ENCODE assay signal across 3 cellular contexts in the genomic region with DNA sequence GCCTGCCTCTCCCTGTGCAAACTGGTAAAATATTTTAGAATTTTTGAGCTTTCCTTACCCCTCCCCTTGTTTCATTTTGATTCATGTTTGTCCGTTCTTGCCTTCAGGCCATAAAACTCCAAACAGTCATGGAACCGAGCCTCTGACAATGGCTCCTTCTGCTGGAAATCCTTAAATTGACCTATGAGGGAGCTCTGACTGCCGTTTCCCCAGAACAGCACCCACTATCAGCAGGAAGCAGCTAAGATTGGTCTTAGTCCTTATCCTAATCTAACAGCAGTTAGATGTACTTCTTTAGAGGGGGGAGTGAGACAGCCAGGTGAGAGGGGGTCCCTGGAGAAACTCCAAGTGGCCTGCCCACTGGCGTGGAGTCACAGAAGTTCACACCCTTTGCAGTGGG.
A peak's percentile ranks its signal among the peaks of the same experiment; 100 is the strongest.
TF ChIP-seq lines count a peak whose summit lies in the region.

No MANE protein-coding gene starts in this region.

TF ChIP-seq in GM23338, 12 proteins besides CTCF, POLR2A, EP300 and RAD21 (continued from another document):
- TF ChIP-seq JUNB (IDR thresholded peaks at IDR 0.05; ENCODE audit: unreplicated experiment) (no peak), POLR2AphosphoS5 (IDR thresholded peaks at IDR 0.05; ENCODE audit: low read depth) (no peak)
- TF ChIP-seq, protein P1, sequence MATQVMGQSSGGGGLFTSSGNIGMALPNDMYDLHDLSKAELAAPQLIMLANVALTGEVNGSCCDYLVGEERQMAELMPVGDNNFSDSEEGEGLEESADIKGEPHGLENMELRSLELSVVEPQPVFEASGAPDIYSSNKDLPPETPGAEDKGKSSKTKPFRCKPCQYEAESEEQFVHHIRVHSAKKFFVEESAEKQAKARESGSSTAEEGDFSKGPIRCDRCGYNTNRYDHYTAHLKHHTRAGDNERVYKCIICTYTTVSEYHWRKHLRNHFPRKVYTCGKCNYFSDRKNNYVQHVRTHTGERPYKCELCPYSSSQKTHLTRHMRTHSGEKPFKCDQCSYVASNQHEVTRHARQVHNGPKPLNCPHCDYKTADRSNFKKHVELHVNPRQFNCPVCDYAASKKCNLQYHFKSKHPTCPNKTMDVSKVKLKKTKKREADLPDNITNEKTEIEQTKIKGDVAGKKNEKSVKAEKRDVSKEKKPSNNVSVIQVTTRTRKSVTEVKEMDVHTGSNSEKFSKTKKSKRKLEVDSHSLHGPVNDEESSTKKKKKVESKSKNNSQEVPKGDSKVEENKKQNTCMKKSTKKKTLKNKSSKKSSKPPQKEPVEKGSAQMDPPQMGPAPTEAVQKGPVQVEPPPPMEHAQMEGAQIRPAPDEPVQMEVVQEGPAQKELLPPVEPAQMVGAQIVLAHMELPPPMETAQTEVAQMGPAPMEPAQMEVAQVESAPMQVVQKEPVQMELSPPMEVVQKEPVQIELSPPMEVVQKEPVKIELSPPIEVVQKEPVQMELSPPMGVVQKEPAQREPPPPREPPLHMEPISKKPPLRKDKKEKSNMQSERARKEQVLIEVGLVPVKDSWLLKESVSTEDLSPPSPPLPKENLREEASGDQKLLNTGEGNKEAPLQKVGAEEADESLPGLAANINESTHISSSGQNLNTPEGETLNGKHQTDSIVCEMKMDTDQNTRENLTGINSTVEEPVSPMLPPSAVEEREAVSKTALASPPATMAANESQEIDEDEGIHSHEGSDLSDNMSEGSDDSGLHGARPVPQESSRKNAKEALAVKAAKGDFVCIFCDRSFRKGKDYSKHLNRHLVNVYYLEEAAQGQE (IDR thresholded peaks at IDR 0.05; ENCODE audit: unreplicated experiment) = no peak
- TF ChIP-seq, protein P2, sequence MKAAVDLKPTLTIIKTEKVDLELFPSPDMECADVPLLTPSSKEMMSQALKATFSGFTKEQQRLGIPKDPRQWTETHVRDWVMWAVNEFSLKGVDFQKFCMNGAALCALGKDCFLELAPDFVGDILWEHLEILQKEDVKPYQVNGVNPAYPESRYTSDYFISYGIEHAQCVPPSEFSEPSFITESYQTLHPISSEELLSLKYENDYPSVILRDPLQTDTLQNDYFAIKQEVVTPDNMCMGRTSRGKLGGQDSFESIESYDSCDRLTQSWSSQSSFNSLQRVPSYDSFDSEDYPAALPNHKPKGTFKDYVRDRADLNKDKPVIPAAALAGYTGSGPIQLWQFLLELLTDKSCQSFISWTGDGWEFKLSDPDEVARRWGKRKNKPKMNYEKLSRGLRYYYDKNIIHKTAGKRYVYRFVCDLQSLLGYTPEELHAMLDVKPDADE (IDR thresholded peaks at IDR 0.05) = no peak

TF ChIP-seq in K562, 482 proteins besides CTCF, POLR2A, EP300 and RAD21 (continued from another document and continues in another):
- peak; percentile 63 for TF ChIP-seq TEAD4 (IDR thresholded peaks at IDR 0.05; ENCODE audit: low read length)
- TF ChIP-seq TEAD4 (CRISPR knock-in tag; IDR thresholded peaks at IDR 0.05; ENCODE audit: borderline replicate concordance) = no peak
- TF ChIP-seq CBFA2T2 (conservative IDR thresholded peaks at IDR 0.05) = peak; percentile 62
- TF ChIP-seq YY1 (IDR thresholded peaks at IDR 0.05; ENCODE audit: borderline replicate concordance in 1 of 3, control insufficient read depth in 1 of 3, extremely low read depth in 1 of 3, insufficient read depth in 3 of 3, insufficient read length in 1 of 3, insufficient replicate concordance in 2 of 3, low read depth in 1 of 3, low read length in 2 of 3) = peak in 1 of 3 experiments; percentile 47
- TF ChIP-seq, protein P3, sequence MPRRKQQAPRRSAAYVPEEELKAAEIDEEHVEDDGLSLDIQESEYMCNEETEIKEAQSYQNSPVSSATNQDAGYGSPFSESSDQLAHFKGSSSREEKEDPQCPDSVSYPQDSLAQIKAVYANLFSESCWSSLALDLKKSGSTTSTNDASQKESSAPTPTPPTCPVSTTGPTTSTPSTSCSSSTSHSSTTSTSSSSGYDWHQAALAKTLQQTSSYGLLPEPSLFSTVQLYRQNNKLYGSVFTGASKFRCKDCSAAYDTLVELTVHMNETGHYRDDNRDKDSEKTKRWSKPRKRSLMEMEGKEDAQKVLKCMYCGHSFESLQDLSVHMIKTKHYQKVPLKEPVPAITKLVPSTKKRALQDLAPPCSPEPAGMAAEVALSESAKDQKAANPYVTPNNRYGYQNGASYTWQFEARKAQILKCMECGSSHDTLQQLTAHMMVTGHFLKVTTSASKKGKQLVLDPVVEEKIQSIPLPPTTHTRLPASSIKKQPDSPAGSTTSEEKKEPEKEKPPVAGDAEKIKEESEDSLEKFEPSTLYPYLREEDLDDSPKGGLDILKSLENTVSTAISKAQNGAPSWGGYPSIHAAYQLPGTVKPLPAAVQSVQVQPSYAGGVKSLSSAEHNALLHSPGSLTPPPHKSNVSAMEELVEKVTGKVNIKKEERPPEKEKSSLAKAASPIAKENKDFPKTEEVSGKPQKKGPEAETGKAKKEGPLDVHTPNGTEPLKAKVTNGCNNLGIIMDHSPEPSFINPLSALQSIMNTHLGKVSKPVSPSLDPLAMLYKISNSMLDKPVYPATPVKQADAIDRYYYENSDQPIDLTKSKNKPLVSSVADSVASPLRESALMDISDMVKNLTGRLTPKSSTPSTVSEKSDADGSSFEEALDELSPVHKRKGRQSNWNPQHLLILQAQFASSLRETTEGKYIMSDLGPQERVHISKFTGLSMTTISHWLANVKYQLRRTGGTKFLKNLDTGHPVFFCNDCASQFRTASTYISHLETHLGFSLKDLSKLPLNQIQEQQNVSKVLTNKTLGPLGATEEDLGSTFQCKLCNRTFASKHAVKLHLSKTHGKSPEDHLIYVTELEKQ (CRISPR knock-in tag; IDR thresholded peaks at IDR 0.05) = no peak
- TF ChIP-seq CBFA2T3 (IDR thresholded peaks at IDR 0.05) = peak; percentile 81
- TF ChIP-seq SMAD2 (IDR thresholded peaks at IDR 0.05; ENCODE audit: low read depth, low read length) = no peak
- peak; percentile 57; the same call in 1 of the 2 replicates for TF ChIP-seq TAL1 (IDR thresholded peaks at IDR 0.05)
- peak; percentile 45 for TF ChIP-seq TCF3 (CRISPR knock-in tag; IDR thresholded peaks at IDR 0.05)
- peak; percentile 31; the same call in 1 of the 2 replicates for TF ChIP-seq ZBTB7A (IDR thresholded peaks at IDR 0.05; ENCODE audit: borderline replicate concordance, control insufficient read depth, low read depth, low read length)
- TF ChIP-seq DPF2 (IDR thresholded peaks at IDR 0.05) = peak; percentile 50
- TF ChIP-seq NFE2L1 (tag; IDR thresholded peaks at IDR 0.05; ENCODE audit: borderline replicate concordance, low read depth) = no peak
- peak; percentile 54 for TF ChIP-seq NFIC (IDR thresholded peaks at IDR 0.05)
- no peak for TF ChIP-seq MTA1 (IDR thresholded peaks at IDR 0.05; ENCODE audit: borderline replicate concordance)
- TF ChIP-seq, protein P4, sequence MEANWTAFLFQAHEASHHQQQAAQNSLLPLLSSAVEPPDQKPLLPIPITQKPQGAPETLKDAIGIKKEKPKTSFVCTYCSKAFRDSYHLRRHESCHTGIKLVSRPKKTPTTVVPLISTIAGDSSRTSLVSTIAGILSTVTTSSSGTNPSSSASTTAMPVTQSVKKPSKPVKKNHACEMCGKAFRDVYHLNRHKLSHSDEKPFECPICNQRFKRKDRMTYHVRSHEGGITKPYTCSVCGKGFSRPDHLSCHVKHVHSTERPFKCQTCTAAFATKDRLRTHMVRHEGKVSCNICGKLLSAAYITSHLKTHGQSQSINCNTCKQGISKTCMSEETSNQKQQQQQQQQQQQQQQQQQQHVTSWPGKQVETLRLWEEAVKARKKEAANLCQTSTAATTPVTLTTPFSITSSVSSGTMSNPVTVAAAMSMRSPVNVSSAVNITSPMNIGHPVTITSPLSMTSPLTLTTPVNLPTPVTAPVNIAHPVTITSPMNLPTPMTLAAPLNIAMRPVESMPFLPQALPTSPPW (CRISPR knock-in tag; IDR thresholded peaks at IDR 0.05) = peak; percentile 49; the same call in 1 of the 2 replicates
- TF ChIP-seq BHLHE40 (IDR thresholded peaks at IDR 0.05; ENCODE audit: low read length) = no peak
- TF ChIP-seq MTA2 (IDR thresholded peaks at IDR 0.05; ENCODE audit: low read depth) = 0 out of 2 replicates have a peak, but pooled peaks have one; percentile 8

TF ChIP-seq in SK-N-SH, 30 proteins besides CTCF, POLR2A, EP300 and RAD21 (continued from another document):
- TF ChIP-seq, protein P5, sequence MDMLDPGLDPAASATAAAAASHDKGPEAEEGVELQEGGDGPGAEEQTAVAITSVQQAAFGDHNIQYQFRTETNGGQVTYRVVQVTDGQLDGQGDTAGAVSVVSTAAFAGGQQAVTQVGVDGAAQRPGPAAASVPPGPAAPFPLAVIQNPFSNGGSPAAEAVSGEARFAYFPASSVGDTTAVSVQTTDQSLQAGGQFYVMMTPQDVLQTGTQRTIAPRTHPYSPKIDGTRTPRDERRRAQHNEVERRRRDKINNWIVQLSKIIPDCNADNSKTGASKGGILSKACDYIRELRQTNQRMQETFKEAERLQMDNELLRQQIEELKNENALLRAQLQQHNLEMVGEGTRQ (IDR thresholded peaks at IDR 0.05; ENCODE audit: borderline replicate concordance, low read depth, low read length) = no peak
- no peak for TF ChIP-seq NFIC (IDR thresholded peaks at IDR 0.05; ENCODE audit: borderline replicate concordance)
- no peak for TF ChIP-seq FOSL2 (IDR thresholded peaks at IDR 0.05; ENCODE audit: borderline replicate concordance, low read depth)
- TF ChIP-seq NRF1 (IDR thresholded peaks at IDR 0.05; ENCODE audit: low read depth, low read length) = no peak
- TF ChIP-seq JUND (IDR thresholded peaks at IDR 0.05) = no peak
- TF ChIP-seq, protein P6, sequence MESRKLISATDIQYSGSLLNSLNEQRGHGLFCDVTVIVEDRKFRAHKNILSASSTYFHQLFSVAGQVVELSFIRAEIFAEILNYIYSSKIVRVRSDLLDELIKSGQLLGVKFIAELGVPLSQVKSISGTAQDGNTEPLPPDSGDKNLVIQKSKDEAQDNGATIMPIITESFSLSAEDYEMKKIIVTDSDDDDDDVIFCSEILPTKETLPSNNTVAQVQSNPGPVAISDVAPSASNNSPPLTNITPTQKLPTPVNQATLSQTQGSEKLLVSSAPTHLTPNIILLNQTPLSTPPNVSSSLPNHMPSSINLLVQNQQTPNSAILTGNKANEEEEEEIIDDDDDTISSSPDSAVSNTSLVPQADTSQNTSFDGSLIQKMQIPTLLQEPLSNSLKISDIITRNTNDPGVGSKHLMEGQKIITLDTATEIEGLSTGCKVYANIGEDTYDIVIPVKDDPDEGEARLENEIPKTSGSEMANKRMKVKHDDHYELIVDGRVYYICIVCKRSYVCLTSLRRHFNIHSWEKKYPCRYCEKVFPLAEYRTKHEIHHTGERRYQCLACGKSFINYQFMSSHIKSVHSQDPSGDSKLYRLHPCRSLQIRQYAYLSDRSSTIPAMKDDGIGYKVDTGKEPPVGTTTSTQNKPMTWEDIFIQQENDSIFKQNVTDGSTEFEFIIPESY (IDR thresholded peaks at IDR 0.05; ENCODE audit: borderline replicate concordance, low read depth) = no peak
- TF ChIP-seq EZH2phosphoT487 (IDR thresholded peaks at IDR 0.05; ENCODE audit: borderline replicate concordance, low read depth) = no peak
- TF ChIP-seq, protein P7, sequence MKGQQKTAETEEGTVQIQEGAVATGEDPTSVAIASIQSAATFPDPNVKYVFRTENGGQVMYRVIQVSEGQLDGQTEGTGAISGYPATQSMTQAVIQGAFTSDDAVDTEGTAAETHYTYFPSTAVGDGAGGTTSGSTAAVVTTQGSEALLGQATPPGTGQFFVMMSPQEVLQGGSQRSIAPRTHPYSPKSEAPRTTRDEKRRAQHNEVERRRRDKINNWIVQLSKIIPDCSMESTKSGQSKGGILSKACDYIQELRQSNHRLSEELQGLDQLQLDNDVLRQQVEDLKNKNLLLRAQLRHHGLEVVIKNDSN (IDR thresholded peaks at IDR 0.05; ENCODE audit: borderline replicate concordance, low read depth) = no peak
- TF ChIP-seq, protein P8, sequence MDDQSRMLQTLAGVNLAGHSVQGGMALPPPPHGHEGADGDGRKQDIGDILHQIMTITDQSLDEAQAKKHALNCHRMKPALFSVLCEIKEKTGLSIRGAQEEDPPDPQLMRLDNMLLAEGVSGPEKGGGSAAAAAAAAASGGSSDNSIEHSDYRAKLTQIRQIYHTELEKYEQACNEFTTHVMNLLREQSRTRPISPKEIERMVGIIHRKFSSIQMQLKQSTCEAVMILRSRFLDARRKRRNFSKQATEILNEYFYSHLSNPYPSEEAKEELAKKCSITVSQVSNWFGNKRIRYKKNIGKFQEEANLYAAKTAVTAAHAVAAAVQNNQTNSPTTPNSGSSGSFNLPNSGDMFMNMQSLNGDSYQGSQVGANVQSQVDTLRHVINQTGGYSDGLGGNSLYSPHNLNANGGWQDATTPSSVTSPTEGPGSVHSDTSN (IDR thresholded peaks at IDR 0.05) = no peak
- no peak for TF ChIP-seq TEAD4 (IDR thresholded peaks at IDR 0.05; ENCODE audit: borderline replicate concordance, insufficient read depth)
- TF ChIP-seq GABPA (IDR thresholded peaks at IDR 0.05; ENCODE audit: low read depth) = no peak
- no peak for TF ChIP-seq MXI1 (IDR thresholded peaks at IDR 0.05; ENCODE audit: low read depth, low read length)
- TF ChIP-seq GATA2 (CRISPR knock-in tag; IDR thresholded peaks at IDR 0.05) = no peak
